Comparison of ENCODE assay signal across 1 cellular context in the genomic region with DNA sequence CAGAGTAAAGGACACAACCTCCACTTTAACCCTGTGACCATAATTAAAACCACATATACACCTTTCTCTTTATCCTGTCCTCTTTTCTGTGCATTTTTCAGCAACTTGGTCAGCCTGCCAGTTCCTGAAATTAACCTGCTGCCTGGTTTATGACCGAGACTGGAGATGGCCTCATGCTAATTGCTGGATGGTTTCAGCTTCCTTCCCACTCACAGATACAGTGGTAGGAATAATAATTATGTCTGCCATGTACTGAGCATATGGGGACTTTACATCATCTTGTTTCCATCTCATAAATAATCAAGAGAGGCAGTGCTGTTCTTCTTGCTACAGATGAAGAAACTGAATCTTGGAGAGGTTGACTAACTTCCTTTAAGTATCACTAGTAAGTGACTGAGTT.
TF ChIP-seq lines count a peak whose summit lies in the region.

No MANE protein-coding gene starts in this region.

TF ChIP-seq in HEK293, 187 proteins besides CTCF, POLR2A, EP300 and RAD21 (continued from another document and continues in another):
- 0 out of 2 replicates have a peak, but pooled peaks have one; percentile 18 for TF ChIP-seq ZNF600 (tag by site-specific recombination; IDR thresholded peaks at IDR 0.05)
- no peak for TF ChIP-seq ZNF354C (tag by site-specific recombination; IDR thresholded peaks at IDR 0.05; ENCODE audit: borderline replicate concordance, low read depth)
- no peak for TF ChIP-seq HOXC10 (CRISPR knock-in tag; IDR thresholded peaks at IDR 0.05)
- no peak for TF ChIP-seq ZNF654 (tag by site-specific recombination; IDR thresholded peaks at IDR 0.05; ENCODE audit: low read depth)
- no peak for TF ChIP-seq BCL6B (tag by site-specific recombination; IDR thresholded peaks at IDR 0.05)
- no peak for TF ChIP-seq ZBTB49 (tag by site-specific recombination; IDR thresholded peaks at IDR 0.05; ENCODE audit: low read depth)
- TF ChIP-seq ZNF513 (tag by site-specific recombination; IDR thresholded peaks at IDR 0.05): no peak
- TF ChIP-seq ZNF202 (tag by site-specific recombination; IDR thresholded peaks at IDR 0.05; ENCODE audit: borderline replicate concordance): no peak
- no peak for TF ChIP-seq ZNF114 (tag by site-specific recombination; IDR thresholded peaks at IDR 0.05)
- no peak for TF ChIP-seq ZNF610 (tag by site-specific recombination; IDR thresholded peaks at IDR 0.05; ENCODE audit: borderline replicate concordance)
- no peak for TF ChIP-seq ZNF785 (tag by site-specific recombination; IDR thresholded peaks at IDR 0.05)
- peak; percentile 82 for TF ChIP-seq ZSCAN30 (tag by site-specific recombination; IDR thresholded peaks at IDR 0.05)
- no peak for TF ChIP-seq ZNF221 (tag by site-specific recombination; IDR thresholded peaks at IDR 0.05; ENCODE audit: borderline replicate concordance)
- no peak for TF ChIP-seq ZBTB21 (tag by site-specific recombination; IDR thresholded peaks at IDR 0.05)
- TF ChIP-seq, protein P1, sequence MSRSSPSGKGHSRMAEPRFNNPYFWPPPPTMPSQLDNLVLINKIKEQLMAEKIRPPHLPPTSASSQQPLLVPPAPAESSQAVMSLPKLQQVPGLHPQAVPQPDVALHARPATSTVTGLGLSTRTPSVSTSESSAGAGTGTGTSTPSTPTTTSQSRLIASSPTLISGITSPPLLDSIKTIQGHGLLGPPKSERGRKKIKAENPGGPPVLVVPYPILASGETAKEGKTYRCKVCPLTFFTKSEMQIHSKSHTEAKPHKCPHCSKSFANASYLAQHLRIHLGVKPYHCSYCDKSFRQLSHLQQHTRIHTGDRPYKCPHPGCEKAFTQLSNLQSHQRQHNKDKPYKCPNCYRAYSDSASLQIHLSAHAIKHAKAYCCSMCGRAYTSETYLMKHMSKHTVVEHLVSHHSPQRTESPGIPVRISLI (tag by site-specific recombination; IDR thresholded peaks at IDR 0.05): no peak
- TF ChIP-seq KLF8 (tag by site-specific recombination; IDR thresholded peaks at IDR 0.05): no peak
- TF ChIP-seq ZFHX2 (tag by site-specific recombination; conservative IDR thresholded peaks at IDR 0.05): peak; percentile 57
- peak; percentile 91 for TF ChIP-seq SP7 (tag by site-specific recombination; IDR thresholded peaks at IDR 0.05)
- TF ChIP-seq, protein P2, sequence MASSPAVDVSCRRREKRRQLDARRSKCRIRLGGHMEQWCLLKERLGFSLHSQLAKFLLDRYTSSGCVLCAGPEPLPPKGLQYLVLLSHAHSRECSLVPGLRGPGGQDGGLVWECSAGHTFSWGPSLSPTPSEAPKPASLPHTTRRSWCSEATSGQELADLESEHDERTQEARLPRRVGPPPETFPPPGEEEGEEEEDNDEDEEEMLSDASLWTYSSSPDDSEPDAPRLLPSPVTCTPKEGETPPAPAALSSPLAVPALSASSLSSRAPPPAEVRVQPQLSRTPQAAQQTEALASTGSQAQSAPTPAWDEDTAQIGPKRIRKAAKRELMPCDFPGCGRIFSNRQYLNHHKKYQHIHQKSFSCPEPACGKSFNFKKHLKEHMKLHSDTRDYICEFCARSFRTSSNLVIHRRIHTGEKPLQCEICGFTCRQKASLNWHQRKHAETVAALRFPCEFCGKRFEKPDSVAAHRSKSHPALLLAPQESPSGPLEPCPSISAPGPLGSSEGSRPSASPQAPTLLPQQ (tag by site-specific recombination; IDR thresholded peaks at IDR 0.05): 0 out of 2 replicates have a peak, but pooled peaks have one; percentile 17
- no peak for TF ChIP-seq ZNF585B (tag by site-specific recombination; IDR thresholded peaks at IDR 0.05)
- TF ChIP-seq ZNF518A (tag by site-specific recombination; conservative IDR thresholded peaks at IDR 0.05; ENCODE audit: low read depth): no peak
- TF ChIP-seq ZNF112 (tag by site-specific recombination; IDR thresholded peaks at IDR 0.05): no peak
- TF ChIP-seq, protein P3, sequence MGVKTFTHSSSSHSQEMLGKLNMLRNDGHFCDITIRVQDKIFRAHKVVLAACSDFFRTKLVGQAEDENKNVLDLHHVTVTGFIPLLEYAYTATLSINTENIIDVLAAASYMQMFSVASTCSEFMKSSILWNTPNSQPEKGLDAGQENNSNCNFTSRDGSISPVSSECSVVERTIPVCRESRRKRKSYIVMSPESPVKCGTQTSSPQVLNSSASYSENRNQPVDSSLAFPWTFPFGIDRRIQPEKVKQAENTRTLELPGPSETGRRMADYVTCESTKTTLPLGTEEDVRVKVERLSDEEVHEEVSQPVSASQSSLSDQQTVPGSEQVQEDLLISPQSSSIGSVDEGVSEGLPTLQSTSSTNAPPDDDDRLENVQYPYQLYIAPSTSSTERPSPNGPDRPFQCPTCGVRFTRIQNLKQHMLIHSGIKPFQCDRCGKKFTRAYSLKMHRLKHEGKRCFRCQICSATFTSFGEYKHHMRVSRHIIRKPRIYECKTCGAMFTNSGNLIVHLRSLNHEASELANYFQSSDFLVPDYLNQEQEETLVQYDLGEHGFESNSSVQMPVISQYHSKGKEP (tag by site-specific recombination; IDR thresholded peaks at IDR 0.05): no peak
- no peak for TF ChIP-seq YY1 (tag by site-specific recombination; IDR thresholded peaks at IDR 0.05)
- TF ChIP-seq ZNF707 (tag by site-specific recombination; IDR thresholded peaks at IDR 0.05): no peak
- no peak for TF ChIP-seq ZNF529 (tag by site-specific recombination; IDR thresholded peaks at IDR 0.05; ENCODE audit: insufficient replicate concordance)
- TF ChIP-seq ZBTB1 (tag by site-specific recombination; IDR thresholded peaks at IDR 0.05): no peak
- TF ChIP-seq ZNF248 (tag by site-specific recombination; IDR thresholded peaks at IDR 0.05): no peak
- no peak for TF ChIP-seq ZNF623 (tag by site-specific recombination; IDR thresholded peaks at IDR 0.05)
- TF ChIP-seq PATZ1 (tag by site-specific recombination; IDR thresholded peaks at IDR 0.05): no peak
- TF ChIP-seq, protein P4, sequence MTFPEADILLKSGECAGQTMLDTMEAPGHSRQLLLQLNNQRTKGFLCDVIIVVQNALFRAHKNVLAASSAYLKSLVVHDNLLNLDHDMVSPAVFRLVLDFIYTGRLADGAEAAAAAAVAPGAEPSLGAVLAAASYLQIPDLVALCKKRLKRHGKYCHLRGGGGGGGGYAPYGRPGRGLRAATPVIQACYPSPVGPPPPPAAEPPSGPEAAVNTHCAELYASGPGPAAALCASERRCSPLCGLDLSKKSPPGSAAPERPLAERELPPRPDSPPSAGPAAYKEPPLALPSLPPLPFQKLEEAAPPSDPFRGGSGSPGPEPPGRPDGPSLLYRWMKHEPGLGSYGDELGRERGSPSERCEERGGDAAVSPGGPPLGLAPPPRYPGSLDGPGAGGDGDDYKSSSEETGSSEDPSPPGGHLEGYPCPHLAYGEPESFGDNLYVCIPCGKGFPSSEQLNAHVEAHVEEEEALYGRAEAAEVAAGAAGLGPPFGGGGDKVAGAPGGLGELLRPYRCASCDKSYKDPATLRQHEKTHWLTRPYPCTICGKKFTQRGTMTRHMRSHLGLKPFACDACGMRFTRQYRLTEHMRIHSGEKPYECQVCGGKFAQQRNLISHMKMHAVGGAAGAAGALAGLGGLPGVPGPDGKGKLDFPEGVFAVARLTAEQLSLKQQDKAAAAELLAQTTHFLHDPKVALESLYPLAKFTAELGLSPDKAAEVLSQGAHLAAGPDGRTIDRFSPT (tag by site-specific recombination; IDR thresholded peaks at IDR 0.05): no peak
- TF ChIP-seq ZNF645 (tag by site-specific recombination; IDR thresholded peaks at IDR 0.05): no peak
- no peak for TF ChIP-seq ZNF530 (tag by site-specific recombination; IDR thresholded peaks at IDR 0.05; ENCODE audit: low read depth)
- no peak for TF ChIP-seq ZNF830 (tag by site-specific recombination; IDR thresholded peaks at IDR 0.05; ENCODE audit: low read depth)
- no peak for TF ChIP-seq RBAK (tag by site-specific recombination; IDR thresholded peaks at IDR 0.05)
- TF ChIP-seq FEZF1 (tag by site-specific recombination; IDR thresholded peaks at IDR 0.05): peak; percentile 72
